In genomic region chr3:49119439-49119838, GRCh38 we compare ENCODE assay signal across 8 cellular contexts. TPM values are rescaled to one million over a fixed set of nuclear protein-coding genes. Genes with fewer than 3 reads are reported as not detected.
DNase-seq lines count a peak whose midpoint lies in the region; ATAC-seq and TF ChIP-seq lines count a peak whose summit lies in the region.

No MANE protein-coding gene starts in this region.

- H3K36me3 ChIP-seq in GM06990 (ENCODE audit: control insufficient read depth, insufficient read depth, low read length) (peaks cover 28% of the 10 kb centered on the region), SJCRH30 (peaks cover 29% of the 10 kb centered on the region; the same call in 1 of the 2 replicates), esophagus (ENCODE audit: control insufficient read depth in 2 of 2, insufficient read depth in 2 of 2, low read length in 1 of 2) (peaks cover 37 to 64% of the 10 kb centered on the region in 2 donors)

- H3K4me3 ChIP-seq in GM06990 (replicated peaks; ENCODE audit: low read depth, low read length) (peak overlapping the region; percentile 79), SJCRH30 (peak overlapping the region; percentile 75), esophagus (ENCODE audit: low read depth in 1 of 2, low read length in 2 of 2) (peak overlapping the region in 1 of 2 donors; percentile 96), retinal pigment epithelial cell (ENCODE audit: low read length) (peak overlapping the region; percentile 86)

- H3K9me3 ChIP-seq in SJCRH30 (replicated peaks) (no peaks in the 10 kb centered on the region), esophagus (ENCODE audit: control insufficient read depth in 2 of 2, insufficient read depth in 1 of 2, low read depth in 1 of 2, low read length in 1 of 2) (no peaks in the 10 kb centered on the region)

- ATAC-seq in GM21717 (IDR thresholded peaks at IDR 0.05; ENCODE audit: unreplicated experiment) (no peak), GM18505 (IDR thresholded peaks at IDR 0.05; ENCODE audit: unreplicated experiment) (no peak)

- 46 to 49% methylated on average over 3 of the region's 3 CpGs for WGBS in esophagus, 2 donors

- no peak for DNase-seq in GM06990 (ENCODE audit: extremely low read depth, insufficient read length)
- DNase-seq in SJCRH30, result no peak
- no peak for DNase-seq in retinal pigment epithelial cell (ENCODE audit: low read depth)
- no peak for DNase-seq in DMS153 treated with DMSO at 0.1 percent for 48 hours (lab: John Stamatoyannopoulos, UW; ENCODE audit: unreplicated experiment)
- DNase-seq in dermis blood vessel endothelial cell, result no peak

- TF ChIP-seq CTCF in GM06990 (IDR thresholded peaks at IDR 0.05; ENCODE audit: insufficient read depth, low read length, poor library complexity, severe bottlenecking) (no peak), retinal pigment epithelial cell (conservative IDR thresholded peaks at IDR 0.05; ENCODE audit: low read depth, low read length) (no peak)

- H3K27me3 ChIP-seq in GM06990 (replicated peaks; ENCODE audit: control insufficient read depth, insufficient read depth, low read length) (no peaks in the 10 kb centered on the region), SJCRH30 (no peaks in the 10 kb centered on the region), esophagus (ENCODE audit: control insufficient read depth in 1 of 2, insufficient read depth in 2 of 2, low read length in 2 of 2) (no peaks in the 10 kb centered on the region)

- H3K27ac ChIP-seq in SJCRH30 (no peak overlapping the region), esophagus (ENCODE audit: low read depth in 2 of 2, low read length in 1 of 2) (peak overlapping the region; percentile 97 to 99)

- H3K4me1 ChIP-seq in SJCRH30 (no peaks in the 10 kb centered on the region), esophagus (ENCODE audit: control insufficient read depth in 2 of 2, insufficient read depth in 2 of 2, low read length in 1 of 2) (peaks cover 12 to 13% of the 10 kb centered on the region in 2 donors)

- no peak for TF ChIP-seq POLR2A in GM18505 (IDR thresholded peaks at IDR 0.05; ENCODE audit: borderline replicate concordance, extremely low read depth, insufficient read depth, insufficient read length)

RNA-seq across cellular contexts. Expression of gene USP19, which starts 1.2 kb away (rescaled TPM):
- 39.2 and 41.2 TPM in 2 replicates for total RNA-seq in SJCRH30 (2014; rRNA removed; shearing (Covaris generic))
- polyA plus RNA-seq in esophagus, result 10 to 100 TPM; 17.9 to 19.4 TPM
- total RNA-seq in dermis blood vessel endothelial cell, result 50.2 and 58.4 TPM in 2 replicates

RNA-seq across cellular contexts. Expression of gene LAMB2, which starts 13.4 kb away (rescaled TPM):
- total RNA-seq in SJCRH30 (2014; rRNA removed; shearing (Covaris generic)), result 49.7 and 53.4 TPM in 2 replicates
- polyA plus RNA-seq in esophagus, result 100 to 1,000 TPM; 123 to 219 TPM
- 995 and 1,289 TPM in 2 replicates for total RNA-seq in dermis blood vessel endothelial cell

RNA-seq across cellular contexts. Expression of gene QARS1, which starts 14.9 kb away (rescaled TPM):
- 192 TPM in 2 replicates for total RNA-seq in SJCRH30 (2014; rRNA removed; shearing (Covaris generic))
- polyA plus RNA-seq in esophagus, result 100 to 1,000 TPM; 228 to 237 TPM
- total RNA-seq in dermis blood vessel endothelial cell, result 485 and 565 TPM in 2 replicates

RNA-seq across cellular contexts. Expression of gene QRICH1, which starts 25.6 kb away (rescaled TPM):
- total RNA-seq in SJCRH30 (2014; rRNA removed; shearing (Covaris generic)), result 89.8 and 94.5 TPM in 2 replicates
- polyA plus RNA-seq in esophagus, result 10 to 100 TPM; 31.9 to 38.2 TPM
- 62.0 and 110 TPM in 2 replicates for total RNA-seq in dermis blood vessel endothelial cell

RNA-seq across cellular contexts. Expression of gene CCDC71, which starts 46.7 kb away (rescaled TPM):
- 16.0 and 19.3 TPM in 2 replicates for total RNA-seq in SJCRH30 (2014; rRNA removed; shearing (Covaris generic))
- 10 to 100 TPM; 10.1 to 19.1 TPM for polyA plus RNA-seq in esophagus
- total RNA-seq in dermis blood vessel endothelial cell, result 22.0 and 25.9 TPM in 2 replicates

Comparison
In these comparisons a context has a peak if more than half of its experiments do, and no peak if none do; other contexts are left out.
1. RNA of gene LAMB2, which starts 13.4 kb away (total RNA-seq): 995 to 1,289 TPM in dermis blood vessel endothelial cell; 49.7 to 53.4 TPM in SJCRH30; every median in the first group is over 10 times any median in the second.